7 cellular contexts compared by ENCODE assay signal in genomic region chr18:10629076-10629475, GRCh38.
DNase-seq lines count a peak whose midpoint lies in the region; ATAC-seq, FAIRE-seq and TF ChIP-seq lines count a peak whose summit lies in the region.
"Not testable (repeated sequence)": the region's sequence is repeated elsewhere in the genome, so short reads cannot be mapped to it uniquely, and the experiment has no call there.

No MANE protein-coding gene starts in this region.

- H3K27ac Mint-ChIP-seq in T-helper 17 cell: not testable (repeated sequence)

- not testable (repeated sequence) for H3K4me1 Mint-ChIP-seq in T-helper 17 cell

- ATAC-seq in GM18505 (IDR thresholded peaks at IDR 0.05; ENCODE audit: unreplicated experiment) (peak; percentile 97), GM19397 (IDR thresholded peaks at IDR 0.05; ENCODE audit: unreplicated experiment) (peak; percentile 96), HG03066 (IDR thresholded peaks at IDR 0.05; ENCODE audit: low read depth, unreplicated experiment) (peak; percentile 92), HG03575 (IDR thresholded peaks at IDR 0.05; ENCODE audit: extremely low read depth, insufficient number of reproducible peaks, low FRiP score, unreplicated experiment) (peak; percentile 94), T-helper 17 cell (peak; percentile 40)

- H3K4me3 Mint-ChIP-seq in T-helper 17 cell: not testable (repeated sequence)

- peak; percentile 50 for FAIRE-seq in H54 (lab: Jason Lieb, UNC)

- not testable (repeated sequence) for H3K36me3 Mint-ChIP-seq in T-helper 17 cell (ENCODE audit: low read depth)

- not testable (repeated sequence) for TF ChIP-seq POLR2A in GM18505 (IDR thresholded peaks at IDR 0.05; ENCODE audit: borderline replicate concordance, extremely low read depth, insufficient read depth, insufficient read length); H54 (IDR thresholded peaks at IDR 0.05; ENCODE audit: low read depth, low read length)

- H3K9me3 ChIP-seq in T-helper 17 cell (ENCODE audit: control insufficient read depth, low read length, poor library complexity, severe bottlenecking): not testable (repeated sequence)

- not testable (repeated sequence) for H3K4me3 ChIP-seq in epithelial cell of esophagus (ENCODE audit: low read length)

- DNase-seq in H54 (ENCODE audit: insufficient read length, low spot score); T-helper 17 cell: not testable (repeated sequence)
- DNase-seq in epithelial cell of esophagus (ENCODE audit: low read depth): peak; percentile 4

- not testable (repeated sequence) for TF ChIP-seq CTCF in epithelial cell of esophagus (IDR thresholded peaks at IDR 0.05; ENCODE audit: insufficient read depth, low read depth, low read length, missing control alignments)

- peaks cover 18% of the 10 kb centered on the region for H3K27me3 Mint-ChIP-seq in T-helper 17 cell

Comparison
In these comparisons a context has a peak if more than half of its experiments do, and no peak if none do; other contexts are left out.
1. ATAC-seq: peak in every context shown above with its lines; median percentile 97 in GM18505; 96 in GM19397; 94 in HG03575; 92 in HG03066; 40 in T-helper 17 cell.